37 cellular contexts compared by ENCODE assay signal in genomic region chr6:38207371-38207770, GRCh38.
"Had no signal": no experiment of that assay in that cellular context is flagged by ENCODE, and none has a peak within 500 bp of the region (broad histone marks: within the 10 kb centered on the region; RNA-seq: fewer than 3 reads in every experiment).

No MANE protein-coding gene starts in this region.

- H3K27ac Mint-ChIP-seq: activated CD4-positive, alpha-beta memory T cell treated with anti-CD3 and anti-CD28 coated beads, Interleukin-2, amount 10 ng/mL, durations not matched to agents 7 days and 5 days; activated CD4-positive, alpha-beta T cell treated with anti-CD3 and anti-CD28 coated beads for 36 hours; activated CD4-positive, alpha-beta T cell treated with anti-CD3 and anti-CD28 coated beads, Interleukin-2, amount 10 ng/mL, durations not matched to agents 7 days and 5 days; activated CD8-positive, alpha-beta T cell treated with anti-CD3 and anti-CD28 coated beads, Interleukin-2, amount 10 ng/mL, durations not matched to agents 7 days and 5 days; activated naive CD4-positive, alpha-beta T cell treated with anti-CD3 and anti-CD28 coated beads, Interleukin-2, amount 10 ng/mL, durations not matched to agents 7 days and 5 days; activated naive CD4-positive, alpha-beta T cell treated with anti-CD3 and anti-CD28 coated beads, Interleukin-2, amount 50 U/mL, for 24 hours; activated naive CD8-positive, alpha-beta T cell; activated naive CD8-positive, alpha-beta T cell treated with anti-CD3 and anti-CD28 coated beads, Interleukin-2, amount 10 ng/mL, durations not matched to agents 7 days and 5 days; activated naive CD8-positive, alpha-beta T cell treated with anti-CD3 and anti-CD28 coated beads, Interleukin-2, amount 50 U/mL, for 24 hours; activated T-cell treated with anti-CD3 and anti-CD28 coated beads, Interleukin-2, amount 50 U/mL, for 24 hours; activated T-helper 2 cell treated with anti-CD3 and anti-CD28 coated beads, Interferon-gamma antibody, Interleukin-2, Interleukin-4, amounts not matched to agents 10 μg/mL and 5 μg/mL and 100 μg/mL, durations not matched to agents 14 hours and 24 hours and 36 hours; T-helper 1 cell treated with Interleukin-12 subunit alpha and Interleukin-12 subunit beta and Interleukin-4 antibody, amounts not matched to agents 30 μg/mL and 1 μg/mL, for 36 hours; T-helper 2 cell treated with Interferon-gamma antibody and Interleukin-4, amounts not matched to agents 5 μg/mL and 100 μg/mL, for 36 hours; WTC11 had no signal

- H3K27me3 Mint-ChIP-seq: activated CD4-positive, alpha-beta memory T cell treated with anti-CD3 and anti-CD28 coated beads, Interleukin-2, amount 10 ng/mL, durations not matched to agents 7 days and 5 days; activated CD4-positive, alpha-beta T cell treated with anti-CD3 and anti-CD28 coated beads for 36 hours; activated CD4-positive, alpha-beta T cell treated with anti-CD3 and anti-CD28 coated beads, Interleukin-2, amount 10 ng/mL, durations not matched to agents 7 days and 5 days; activated naive CD4-positive, alpha-beta T cell treated with anti-CD3 and anti-CD28 coated beads, Interleukin-2, amount 10 ng/mL, durations not matched to agents 7 days and 5 days; activated naive CD4-positive, alpha-beta T cell treated with anti-CD3 and anti-CD28 coated beads, Interleukin-2, amount 50 U/mL, for 24 hours; activated naive CD8-positive, alpha-beta T cell; activated naive CD8-positive, alpha-beta T cell treated with anti-CD3 and anti-CD28 coated beads, Interleukin-2, amount 10 ng/mL, durations not matched to agents 7 days and 5 days; activated naive CD8-positive, alpha-beta T cell treated with anti-CD3 and anti-CD28 coated beads, Interleukin-2, amount 50 U/mL, for 24 hours; activated T-cell treated with anti-CD3 and anti-CD28 coated beads, Interleukin-2, amount 50 U/mL, for 24 hours; central memory CD8-positive, alpha-beta T cell had no signal

- H3K36me3 ChIP-seq: ascending aorta, cardiac muscle cell, WERI-Rb-1 had no signal

- H3K4me3 Mint-ChIP-seq: activated CD4-positive, alpha-beta memory T cell treated with anti-CD3 and anti-CD28 coated beads, Interleukin-2, amount 10 ng/mL, durations not matched to agents 7 days and 5 days; activated CD4-positive, alpha-beta T cell treated with anti-CD3 and anti-CD28 coated beads for 36 hours; activated CD4-positive, alpha-beta T cell treated with anti-CD3 and anti-CD28 coated beads, Interleukin-2, amount 10 ng/mL, durations not matched to agents 7 days and 5 days; activated CD8-positive, alpha-beta T cell treated with anti-CD3 and anti-CD28 coated beads, Interleukin-2, amount 10 ng/mL, durations not matched to agents 7 days and 5 days; activated naive CD4-positive, alpha-beta T cell treated with anti-CD3 and anti-CD28 coated beads, Interleukin-2, amount 10 ng/mL, durations not matched to agents 7 days and 5 days; activated naive CD4-positive, alpha-beta T cell treated with anti-CD3 and anti-CD28 coated beads, Interleukin-2, amount 50 U/mL, for 24 hours; activated naive CD8-positive, alpha-beta T cell; activated naive CD8-positive, alpha-beta T cell treated with anti-CD3 and anti-CD28 coated beads, Interleukin-2, amount 10 ng/mL, durations not matched to agents 7 days and 5 days; activated naive CD8-positive, alpha-beta T cell treated with anti-CD3 and anti-CD28 coated beads, Interleukin-2, amount 50 U/mL, for 24 hours; activated T-cell treated with anti-CD3 and anti-CD28 coated beads, Interleukin-2, amount 50 U/mL, for 24 hours; brain; central memory CD8-positive, alpha-beta T cell; T-helper 1 cell treated with Interleukin-12 subunit alpha and Interleukin-12 subunit beta and Interleukin-4 antibody, amounts not matched to agents 30 μg/mL and 1 μg/mL, for 36 hours; T-helper 2 cell treated with Interferon-gamma antibody and Interleukin-4, amounts not matched to agents 5 μg/mL and 100 μg/mL, for 36 hours; WTC11 had no signal

- H3K9me3 Mint-ChIP-seq: activated CD4-positive, alpha-beta memory T cell treated with anti-CD3 and anti-CD28 coated beads, Interleukin-2, amount 10 ng/mL, durations not matched to agents 7 days and 5 days; activated CD4-positive, alpha-beta T cell treated with anti-CD3 and anti-CD28 coated beads, Interleukin-2, amount 10 ng/mL, durations not matched to agents 7 days and 5 days; activated naive CD4-positive, alpha-beta T cell treated with anti-CD3 and anti-CD28 coated beads, Interleukin-2, amount 10 ng/mL, durations not matched to agents 7 days and 5 days; activated naive CD4-positive, alpha-beta T cell treated with anti-CD3 and anti-CD28 coated beads, Interleukin-2, amount 50 U/mL, for 24 hours; activated naive CD8-positive, alpha-beta T cell treated with anti-CD3 and anti-CD28 coated beads, Interleukin-2, amount 10 ng/mL, durations not matched to agents 7 days and 5 days; activated naive CD8-positive, alpha-beta T cell treated with anti-CD3 and anti-CD28 coated beads, Interleukin-2, amount 50 U/mL, for 24 hours; activated T-cell treated with anti-CD3 and anti-CD28 coated beads, Interleukin-2, amount 50 U/mL, for 24 hours; activated T-helper 2 cell treated with anti-CD3 and anti-CD28 coated beads, Interferon-gamma antibody, Interleukin-2, Interleukin-4, amounts not matched to agents 10 μg/mL and 5 μg/mL and 100 μg/mL, durations not matched to agents 14 hours and 24 hours and 36 hours; central memory CD8-positive, alpha-beta T cell; T-helper 1 cell treated with Interleukin-12 subunit alpha and Interleukin-12 subunit beta and Interleukin-4 antibody, amounts not matched to agents 30 μg/mL and 1 μg/mL, for 36 hours; T-helper 2 cell treated with Interferon-gamma antibody and Interleukin-4, amounts not matched to agents 5 μg/mL and 100 μg/mL, for 36 hours; WTC11 had no signal

- H3K27ac ChIP-seq: ascending aorta, cardiac muscle cell, WERI-Rb-1 had no signal

- ATAC-seq: activated CD4-positive, alpha-beta T cell treated with anti-CD3 and anti-CD28 coated beads for 36 hours; activated CD4-positive, CD25-positive, alpha-beta regulatory T cell treated with anti-CD3 and anti-CD28 coated beads, Interleukin-2, amount 50 U/mL, for 24 hours; activated CD8-positive, alpha-beta T cell treated with anti-CD3 and anti-CD28 coated beads, Interleukin-2, amount 10 ng/mL, durations not matched to agents 7 days and 5 days; activated naive CD8-positive, alpha-beta T cell treated with anti-CD3 and anti-CD28 coated beads, Interleukin-2, amount 50 U/mL, for 24 hours; WTC11 had no signal

- DNase-seq: activated CD4-positive, alpha-beta memory T cell treated with anti-CD3 and anti-CD28 coated beads, Interleukin-2, amount 10 ng/mL, durations not matched to agents 7 days and 5 days; activated CD4-positive, alpha-beta T cell treated with anti-CD3 and anti-CD28 coated beads for 1 hour; activated CD4-positive, alpha-beta T cell treated with anti-CD3 and anti-CD28 coated beads for 36 hours; activated CD4-positive, alpha-beta T cell treated with anti-CD3 and anti-CD28 coated beads for 48 hours; activated CD4-positive, alpha-beta T cell treated with anti-CD3 and anti-CD28 coated beads, Interleukin-2, amount 10 ng/mL, durations not matched to agents 7 days and 5 days; activated CD4-positive, alpha-beta T cell treated with anti-CD3 and anti-CD28 coated beads, Interleukin-2, amount 50 U/mL, for 48 hours; activated CD4-positive, CD25-positive, alpha-beta regulatory T cell; activated CD8-positive, alpha-beta memory T cell treated with anti-CD3 and anti-CD28 coated beads for 24 hours; activated CD8-positive, alpha-beta memory T cell treated with anti-CD3 and anti-CD28 coated beads, Interleukin-2, amount 50 U/mL, for 4 hours; activated CD8-positive, alpha-beta T cell treated with anti-CD3 and anti-CD28 coated beads, Interleukin-2, amount 10 ng/mL, durations not matched to agents 7 days and 5 days; activated effector memory CD4-positive, alpha-beta T cell treated with Interleukin-2 at 50 U/mL for 16 hours; activated gamma-delta T cell; activated naive CD4-positive, alpha-beta T cell treated with anti-CD3 and anti-CD28 coated beads, Interleukin-2, amount 10 ng/mL, durations not matched to agents 7 days and 5 days; activated naive CD4-positive, alpha-beta T cell treated with Interleukin-2 at 50 U/mL for 16 hours; activated naive CD8-positive, alpha-beta T cell treated with anti-CD3 and anti-CD28 coated beads, Interleukin-2, amount 10 ng/mL, durations not matched to agents 7 days and 5 days; activated naive CD8-positive, alpha-beta T cell treated with anti-CD3 and anti-CD28 coated beads, Interleukin-2, amount 50 U/mL, for 24 hours; activated T-cell treated with anti-CD3 and anti-CD28 coated beads, Interleukin-2, amount 50 U/mL, for 24 hours; activated T-cell treated with anti-CD3 and anti-CD28 coated beads, Interleukin-2, amount 50 U/mL, for 48 hours; amygdala; anterior cingulate cortex; caudate nucleus; cerebellar nuclear complex; T-helper 1 cell; T-helper 2 cell; T-helper 9 cell; WERI-Rb-1 had no signal

- H3K36me3 Mint-ChIP-seq: activated naive CD4-positive, alpha-beta T cell treated with anti-CD3 and anti-CD28 coated beads, Interleukin-2, amount 10 ng/mL, durations not matched to agents 7 days and 5 days; activated naive CD8-positive, alpha-beta T cell treated with anti-CD3 and anti-CD28 coated beads, Interleukin-2, amount 10 ng/mL, durations not matched to agents 7 days and 5 days; WTC11 had no signal

- H3K4me3 ChIP-seq: ascending aorta, cardiac muscle cell had no signal

- H3K27me3 ChIP-seq: ascending aorta, cardiac muscle cell had no signal

- H3K9me3 ChIP-seq: ascending aorta had no signal
